Comparison of ENCODE assay signal across 15 cellular contexts in genomic region chr11:116782728-116783127, GRCh38. TPM values are rescaled to one million over a fixed set of nuclear protein-coding genes. Genes with fewer than 3 reads are reported as not detected.
DNase-seq lines count a peak whose midpoint lies in the region; ATAC-seq and TF ChIP-seq lines count a peak whose summit lies in the region.
"Had no signal": no experiment of that assay in that cellular context is flagged by ENCODE, and none has a peak within 500 bp of the region (broad histone marks: within the 10 kb centered on the region; RNA-seq: fewer than 3 reads in every experiment).

No MANE protein-coding gene starts in this region.

- no peak for DNase-seq in activated naive CD4-positive, alpha-beta T cell treated with anti-CD3 and anti-CD28 coated beads, Interleukin-2, amount 50 U/mL, for 72 hours (ENCODE audit: low spot score in 2 of 2)
- no peak for DNase-seq in activated naive CD4-positive, alpha-beta T cell treated with anti-CD3 and anti-CD28 coated beads, Interleukin-2, amount 50 U/mL, for 16 hours
- peak; percentile 39 for DNase-seq in NCI-H226
- peak; percentile 69 to 73 for DNase-seq in cardiac fibroblast (ENCODE audit: low read depth in 2 of 2)
- DNase-seq in endodermal cell: no peak
- DNase-seq in NCI-H2196 (lab: John Stamatoyannopoulos, UW; ENCODE audit: unreplicated experiment): no peak
- DNase-seq: activated CD4-positive, alpha-beta T cell treated with anti-CD3 and anti-CD28 coated beads for 4 hours; activated naive CD4-positive, alpha-beta T cell treated with Interleukin-2 at 50 U/mL for 16 hours; DND-41; foreskin melanocyte; H9 had no signal

- H3K4me1 ChIP-seq in endodermal cell (ENCODE audit: control insufficient read depth, insufficient read depth, low read length): no peaks in the 10 kb centered on the region

- peak overlapping the region in 1 of 2 donors; percentile 49 for H3K27ac Mint-ChIP-seq in activated naive CD4-positive, alpha-beta T cell treated with anti-CD3 and anti-CD28 coated beads, Interleukin-2, amount 50 U/mL, for 72 hours
- H3K27ac Mint-ChIP-seq in stimulated activated naive CD8-positive, alpha-beta T cell treated with anti-CD3 and anti-CD28 coated beads, Interleukin-15, Interleukin-2, amounts not matched to agents 100 ng/mL and 50 ng/mL, for 24 hours: peak overlapping the region; percentile 51
- no peak overlapping the region for H3K27ac Mint-ChIP-seq in endodermal cell
- H3K27ac Mint-ChIP-seq: H9; progenitor cell of endocrine pancreas; stimulated activated memory B cell treated with anti-CD40 and anti-IgM and Interleukin-4, amounts not matched to agents 10 μg/mL and 1 μg/mL and 100 μg/mL, for 72 hours had no signal

- TF ChIP-seq CTCF in cardiac fibroblast (IDR thresholded peaks at IDR 0.05; ENCODE audit: low read depth, low read length) (no peak), endodermal cell (conservative IDR thresholded peaks at IDR 0.05) (no peak)

- H3K9ac ChIP-seq in endodermal cell (ENCODE audit: extremely low read depth, low read length, poor library complexity, severe bottlenecking): no peak overlapping the region

- WGBS in endodermal cell (ENCODE audit: insufficient coverage in 1 of 2, insufficient read length in 1 of 2), 2 experiments: 92 to 94% methylated on average over 4 of the region's 4 CpGs

- peak overlapping the region; percentile 9 for H3K4me3 Mint-ChIP-seq in stimulated activated naive CD8-positive, alpha-beta T cell treated with anti-CD3 and anti-CD28 coated beads, Interleukin-15, Interleukin-2, amounts not matched to agents 100 ng/mL and 50 ng/mL, for 24 hours
- H3K4me3 Mint-ChIP-seq in endodermal cell: no peak overlapping the region
- H3K4me3 Mint-ChIP-seq: H9; stimulated activated memory B cell treated with anti-CD40 and anti-IgM and Interleukin-4, amounts not matched to agents 10 μg/mL and 1 μg/mL and 100 μg/mL, for 72 hours had no signal

- H3K36me3 Mint-ChIP-seq in activated naive CD4-positive, alpha-beta T cell treated with anti-CD3 and anti-CD28 coated beads, Interleukin-2, amount 50 U/mL, for 72 hours: peaks cover 64 to 74% of the 10 kb centered on the region in 2 donors
- H3K36me3 Mint-ChIP-seq in stimulated activated naive CD8-positive, alpha-beta T cell treated with anti-CD3 and anti-CD28 coated beads, Interleukin-15, Interleukin-2, amounts not matched to agents 100 ng/mL and 50 ng/mL, for 24 hours (ENCODE audit: low read depth): peaks cover 91% of the 10 kb centered on the region
- peaks cover 84% of the 10 kb centered on the region for H3K36me3 Mint-ChIP-seq in endodermal cell (ENCODE audit: low read depth)

- no peaks in the 10 kb centered on the region for H3K27me3 Mint-ChIP-seq in stimulated activated naive CD8-positive, alpha-beta T cell treated with anti-CD3 and anti-CD28 coated beads, Interleukin-15, Interleukin-2, amounts not matched to agents 100 ng/mL and 50 ng/mL, for 24 hours
- H3K27me3 Mint-ChIP-seq in endodermal cell (ENCODE audit: insufficient read depth): no peaks in the 10 kb centered on the region
- H3K27me3 Mint-ChIP-seq: progenitor cell of endocrine pancreas; stimulated activated memory B cell treated with anti-CD40 and anti-IgM and Interleukin-4, amounts not matched to agents 10 μg/mL and 1 μg/mL and 100 μg/mL, for 72 hours had no signal

- peaks cover 80% of the 10 kb centered on the region for H3K4me1 Mint-ChIP-seq in stimulated activated naive CD8-positive, alpha-beta T cell treated with anti-CD3 and anti-CD28 coated beads, Interleukin-15, Interleukin-2, amounts not matched to agents 100 ng/mL and 50 ng/mL, for 24 hours (ENCODE audit: low read depth)
- H3K4me1 Mint-ChIP-seq in endodermal cell: peaks cover 7% of the 10 kb centered on the region

- H3K9me3 Mint-ChIP-seq in activated naive CD4-positive, alpha-beta T cell treated with anti-CD3 and anti-CD28 coated beads, Interleukin-2, amount 50 U/mL, for 72 hours: no peaks in the 10 kb centered on the region
- H3K9me3 Mint-ChIP-seq in stimulated activated naive CD8-positive, alpha-beta T cell treated with anti-CD3 and anti-CD28 coated beads, Interleukin-15, Interleukin-2, amounts not matched to agents 100 ng/mL and 50 ng/mL, for 24 hours: no peaks in the 10 kb centered on the region
- no peaks in the 10 kb centered on the region for H3K9me3 Mint-ChIP-seq in endodermal cell
- H3K9me3 Mint-ChIP-seq: H9; stimulated activated memory B cell treated with anti-CD40 and anti-IgM and Interleukin-4, amounts not matched to agents 10 μg/mL and 1 μg/mL and 100 μg/mL, for 72 hours had no signal

- ATAC-seq in activated naive CD4-positive, alpha-beta T cell treated with anti-CD3 and anti-CD28 coated beads, Interleukin-2, amount 50 U/mL, for 72 hours: peak; percentile 43 to 58
- ATAC-seq in GM18498 (IDR thresholded peaks at IDR 0.05; ENCODE audit: unreplicated experiment): no peak
- ATAC-seq: stimulated activated memory B cell treated with anti-CD40 and anti-IgM and Interleukin-4, amounts not matched to agents 10 μg/mL and 1 μg/mL and 100 μg/mL, for 72 hours had no signal

- no peaks in the 10 kb centered on the region for H3K27me3 ChIP-seq in endodermal cell (ENCODE audit: control insufficient read depth, insufficient read depth, low read length, poor library complexity, severe bottlenecking)

- H3K4me3 ChIP-seq in cardiac fibroblast (replicated peaks in 1 of 2; ENCODE audit: low read depth in 2 of 2, low read length in 2 of 2) (no peak overlapping the region), endodermal cell (ENCODE audit: low read length) (no peak overlapping the region)

- no peak overlapping the region for H3K27ac ChIP-seq in endodermal cell (ENCODE audit: low read depth, low read length)

- no peaks in the 10 kb centered on the region for H3K9me3 ChIP-seq in endodermal cell (ENCODE audit: control insufficient read depth, low read length)

- peaks cover 87% of the 10 kb centered on the region for H3K36me3 ChIP-seq in endodermal cell (ENCODE audit: control insufficient read depth, insufficient read depth, low read length)

RNA-seq across cellular contexts. Expression of gene ZPR1, which starts 5.1 kb away (rescaled TPM):
- total RNA-seq in activated naive CD4-positive, alpha-beta T cell treated with anti-CD3 and anti-CD28 coated beads, Interleukin-2, amount 50 U/mL, for 72 hours: 10 to 100 TPM; 65.0 to 78.4 TPM
- 10 to 100 TPM; 59.2 to 63.4 TPM for total RNA-seq in endodermal cell
- 59.6 TPM for polyA plus RNA-seq in endodermal cell (2013, experiment 1 of 2)
- 49.6 TPM for polyA plus RNA-seq in endodermal cell (2013, experiment 2 of 2)

RNA-seq across cellular contexts. Expression of gene APOA5, which starts 9.0 kb away (rescaled TPM):
- not detected for total RNA-seq in activated naive CD4-positive, alpha-beta T cell treated with anti-CD3 and anti-CD28 coated beads, Interleukin-2, amount 50 U/mL, for 72 hours
- not detected for total RNA-seq in endodermal cell
- polyA plus RNA-seq in endodermal cell (2013, experiment 1 of 2): not detected
- polyA plus RNA-seq in endodermal cell (2013, experiment 2 of 2): not detected
- total RNA-seq: progenitor cell of endocrine pancreas had no signal

RNA-seq across cellular contexts. Expression of gene BUD13, which starts 9.9 kb away (rescaled TPM):
- 10 to 100 TPM; 29.3 to 42.9 TPM for total RNA-seq in activated naive CD4-positive, alpha-beta T cell treated with anti-CD3 and anti-CD28 coated beads, Interleukin-2, amount 50 U/mL, for 72 hours
- 10 to 100 TPM; 22.3 to 29.1 TPM for total RNA-seq in endodermal cell
- 31.0 TPM for polyA plus RNA-seq in endodermal cell (2013, experiment 1 of 2)
- 26.1 TPM for polyA plus RNA-seq in endodermal cell (2013, experiment 2 of 2)

RNA-seq across cellular contexts. Expression of gene APOA4, which starts 40.4 kb away (rescaled TPM):
- not detected for total RNA-seq in activated naive CD4-positive, alpha-beta T cell treated with anti-CD3 and anti-CD28 coated beads, Interleukin-2, amount 50 U/mL, for 72 hours
- under 1 TPM; 0.35 to 0.38 TPM for total RNA-seq in endodermal cell
- 0.64 TPM for polyA plus RNA-seq in endodermal cell (2013, experiment 1 of 2)
- polyA plus RNA-seq in endodermal cell (2013, experiment 2 of 2): 0.62 TPM
- total RNA-seq: H9, progenitor cell of endocrine pancreas had no signal

RNA-seq across cellular contexts. Expression of gene APOC3, which starts 47.0 kb away (rescaled TPM):
- total RNA-seq in activated naive CD4-positive, alpha-beta T cell treated with anti-CD3 and anti-CD28 coated beads, Interleukin-2, amount 50 U/mL, for 72 hours: not detected
- not detected for total RNA-seq in endodermal cell
- not detected for polyA plus RNA-seq in endodermal cell (2013, experiment 1 of 2)
- polyA plus RNA-seq in endodermal cell (2013, experiment 2 of 2): not detected
- total RNA-seq: H9 had no signal

Comparison
In these comparisons a context has a peak if more than half of its experiments do, and no peak if none do; other contexts are left out.
1. DNase-seq: peak in NCI-H226 (single experiment) and cardiac fibroblast (2 of 2); none in activated naive CD4-positive, alpha-beta T cell treated with anti-CD3 and anti-CD28 coated beads, Interleukin-2, amount 50 U/mL, for 72 hours (0 of 2), activated naive CD4-positive, alpha-beta T cell treated with anti-CD3 and anti-CD28 coated beads, Interleukin-2, amount 50 U/mL, for 16 hours (single experiment), endodermal cell (single experiment) and NCI-H2196 (single experiment).